In genomic region chr17:17235212-17236174, GRCh38 we compare ENCODE assay signal across 8 cellular contexts. TPM values are rescaled to one million over a fixed set of nuclear protein-coding genes. Genes with fewer than 3 reads are reported as not detected.
DNase-seq lines count a peak whose midpoint lies in the region; ATAC-seq and TF ChIP-seq lines count a peak whose summit lies in the region.

No MANE protein-coding gene starts in this region.

- H3K9ac ChIP-seq in BLaER1 (peak overlapping the region; percentile 99), HUES6 (ENCODE audit: low read length) (no peak overlapping the region), stomach smooth muscle (ENCODE audit: low read length in 2 of 2) (peak overlapping the region; percentile 92 to 98)

- H3K27ac ChIP-seq in BLaER1 (no peak overlapping the region), HUES6 (ENCODE audit: low read depth, low read length) (no peak overlapping the region), ascending aorta (peak overlapping the region in 1 of 2 donors; percentile 86), stomach smooth muscle (ENCODE audit: low read length) (peak overlapping the region; percentile 99)

- intact Hi-C loops in ascending aorta (cut with DNase I), result loop anchor here (2.0 to 10.0 kb wide), 3 partner anchors 83 to 231 kb away; partner anchors contain the start of gene MPRIP

- H3K4me1 ChIP-seq in BLaER1 (peaks cover 38% of the 10 kb centered on the region), HUES6 (ENCODE audit: control insufficient read depth, insufficient read depth, low read length) (peaks cover 7% of the 10 kb centered on the region; the same call in 1 of the 2 replicates), ascending aorta (peaks cover 3 to 8% of the 10 kb centered on the region in 2 donors), stomach smooth muscle (ENCODE audit: control insufficient read depth, insufficient read depth, low read length) (peaks cover 17% of the 10 kb centered on the region)

- ATAC-seq in GM21723 (IDR thresholded peaks at IDR 0.05; ENCODE audit: unreplicated experiment) (no peak), GM21528 (IDR thresholded peaks at IDR 0.05; ENCODE audit: low FRiP score, unreplicated experiment) (no peak)

- TF ChIP-seq CTCF in ascending aorta (IDR thresholded peaks at IDR 0.05), result no peak

- H3K4me3 ChIP-seq in BLaER1 (peak overlapping the region; percentile 91), HUES6 (ENCODE audit: low read depth, low read length) (peak overlapping the region; percentile 87), ascending aorta (peak overlapping the region; percentile 81 to 96), stomach smooth muscle (ENCODE audit: low read length in 2 of 2) (peak overlapping the region; percentile 84 to 96)

- no peak for DNase-seq in ascending aorta (ENCODE audit: low spot score in 2 of 2)
- DNase-seq in kidney tubule cell (ENCODE audit: low spot score), result peak; percentile 84
- DNase-seq in NCI-H446 (lab: John Stamatoyannopoulos, UW), result no peak

- H3K36me3 ChIP-seq in BLaER1, result peaks cover 28% of the 10 kb centered on the region
- H3K36me3 ChIP-seq in HUES6 (ENCODE audit: control insufficient read depth, insufficient read depth, low read length), result peaks cover 25% of the 10 kb centered on the region
- H3K36me3 ChIP-seq in ascending aorta, result peaks cover 20 to 23% of the 10 kb centered on the region in 2 donors
- peaks cover 10 to 11% of the 10 kb centered on the region in 2 donors for H3K36me3 ChIP-seq in stomach smooth muscle (ENCODE audit: control insufficient read depth in 2 of 2, insufficient read depth in 2 of 2, low read length in 2 of 2)

- H3K27me3 ChIP-seq in BLaER1, result no peaks in the 10 kb centered on the region
- no peaks in the 10 kb centered on the region for H3K27me3 ChIP-seq in HUES6 (ENCODE audit: control insufficient read depth, insufficient read depth, low read length)
- no peaks in the 10 kb centered on the region for H3K27me3 ChIP-seq in ascending aorta
- no peaks in the 10 kb centered on the region for H3K27me3 ChIP-seq in stomach smooth muscle (ENCODE audit: control insufficient read depth in 1 of 2, insufficient read depth in 2 of 2, low read length in 2 of 2)

- H3K4me2 ChIP-seq in BLaER1, result peak overlapping the region; percentile 93

- peaks cover 48% of the 10 kb centered on the region for H4K20me1 ChIP-seq in BLaER1

- H3K9me3 ChIP-seq in BLaER1, result no peaks in the 10 kb centered on the region
- no peaks in the 10 kb centered on the region for H3K9me3 ChIP-seq in HUES6 (ENCODE audit: control insufficient read depth, insufficient read depth, low read depth, low read length)
- no peaks in the 10 kb centered on the region for H3K9me3 ChIP-seq in ascending aorta
- no peaks in the 10 kb centered on the region for H3K9me3 ChIP-seq in stomach smooth muscle (ENCODE audit: control insufficient read depth in 2 of 2, low read length in 2 of 2)

RNA-seq across cellular contexts. Expression of gene FLCN, which starts 1.5 kb away (rescaled TPM):
- 48.6 TPM for total RNA-seq in ascending aorta

RNA-seq across cellular contexts. Expression of gene PLD6, which starts 29.4 kb away (rescaled TPM):
- 0.32 TPM for total RNA-seq in ascending aorta

RNA-seq across cellular contexts. Expression of gene COPS3, which starts 45.6 kb away (rescaled TPM):
- 36.6 TPM for total RNA-seq in ascending aorta
